In the genomic region with DNA sequence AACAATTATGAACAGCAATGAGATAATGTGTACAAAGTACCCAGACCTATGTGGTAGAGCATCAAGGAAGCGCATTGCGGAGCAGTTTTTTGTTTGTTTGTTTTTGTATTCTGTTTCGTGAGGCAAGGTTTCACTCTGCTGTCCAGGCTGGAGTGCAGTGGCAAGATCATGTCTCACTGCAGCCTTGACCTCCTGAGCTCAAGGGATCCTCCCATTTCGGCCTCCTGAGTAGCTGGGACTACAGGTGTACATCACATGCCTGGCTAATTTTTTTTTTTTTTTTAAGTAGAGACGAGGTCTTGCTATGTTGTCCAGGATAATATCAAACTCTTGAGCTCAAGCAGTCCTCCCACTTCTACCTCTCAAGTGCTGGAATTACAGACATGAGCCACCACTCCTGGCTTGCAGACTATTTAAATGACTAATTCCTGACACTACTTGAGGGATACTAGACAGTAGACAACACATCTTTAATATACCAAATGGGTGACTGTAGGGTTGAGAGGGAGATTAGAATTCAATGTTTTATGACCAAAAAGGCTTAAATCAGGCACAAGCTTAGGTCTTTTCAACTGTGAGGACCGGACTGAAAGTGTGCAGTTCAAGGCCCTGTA, we compare ENCODE assay signal across 1 cellular context.
TF ChIP-seq lines count a peak whose summit lies in the region.

No MANE protein-coding gene starts in this region.

TF ChIP-seq in H1, 55 proteins besides CTCF, POLR2A, EP300 and RAD21:
- TF ChIP-seq SP2 (IDR thresholded peaks at IDR 0.05; ENCODE audit: low read length) (no peak), KDM5A (IDR thresholded peaks at IDR 0.05; ENCODE audit: low read length) (no peak), SIN3A (conservative IDR thresholded peaks at IDR 0.05 in 1 of 2, IDR thresholded peaks at IDR 0.05 in 1 of 2; ENCODE audit: low read depth in 1 of 2, low read length in 2 of 2) (no peak), CTBP2 (IDR thresholded peaks at IDR 0.05; ENCODE audit: borderline replicate concordance, insufficient read depth, insufficient read length, low read length) (no peak), PHF8 (conservative IDR thresholded peaks at IDR 0.05; ENCODE audit: low read depth, low read length) (no peak), BACH1 (IDR thresholded peaks at IDR 0.05; ENCODE audit: low read length) (no peak), MAFK (IDR thresholded peaks at IDR 0.05; ENCODE audit: low read depth, low read length) (no peak), RXRA (IDR thresholded peaks at IDR 0.05; ENCODE audit: insufficient read depth, low read depth, low read length) (no peak), RNF2 (IDR thresholded peaks at IDR 0.05; ENCODE audit: borderline replicate concordance, low read depth, low read length, missing control alignments, poor library complexity, severe bottlenecking) (no peak), SP1 (IDR thresholded peaks at IDR 0.05; ENCODE audit: low read depth, low read length) (no peak), CREB1 (IDR thresholded peaks at IDR 0.05) (no peak), CHD7 (IDR thresholded peaks at IDR 0.05; ENCODE audit: insufficient replicate concordance, low read length) (no peak), KDM4A (IDR thresholded peaks at IDR 0.05; ENCODE audit: low read depth, low read length, severe bottlenecking) (no peak), SRF (IDR thresholded peaks at IDR 0.05; ENCODE audit: low read depth, low read length) (no peak), SAP30 (IDR thresholded peaks at IDR 0.05; ENCODE audit: insufficient read depth, insufficient replicate concordance, low read length) (no peak), RBBP5 (IDR thresholded peaks at IDR 0.05; ENCODE audit: borderline replicate concordance, low read depth, low read length) (no peak), NRF1 (IDR thresholded peaks at IDR 0.05; ENCODE audit: low read depth, low read length) (no peak)
- TF ChIP-seq, protein P1, sequence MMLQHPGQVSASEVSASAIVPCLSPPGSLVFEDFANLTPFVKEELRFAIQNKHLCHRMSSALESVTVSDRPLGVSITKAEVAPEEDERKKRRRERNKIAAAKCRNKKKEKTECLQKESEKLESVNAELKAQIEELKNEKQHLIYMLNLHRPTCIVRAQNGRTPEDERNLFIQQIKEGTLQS (IDR thresholded peaks at IDR 0.05; ENCODE audit: insufficient read depth, low read depth, low read length), result no peak
- TF ChIP-seq, protein P2, sequence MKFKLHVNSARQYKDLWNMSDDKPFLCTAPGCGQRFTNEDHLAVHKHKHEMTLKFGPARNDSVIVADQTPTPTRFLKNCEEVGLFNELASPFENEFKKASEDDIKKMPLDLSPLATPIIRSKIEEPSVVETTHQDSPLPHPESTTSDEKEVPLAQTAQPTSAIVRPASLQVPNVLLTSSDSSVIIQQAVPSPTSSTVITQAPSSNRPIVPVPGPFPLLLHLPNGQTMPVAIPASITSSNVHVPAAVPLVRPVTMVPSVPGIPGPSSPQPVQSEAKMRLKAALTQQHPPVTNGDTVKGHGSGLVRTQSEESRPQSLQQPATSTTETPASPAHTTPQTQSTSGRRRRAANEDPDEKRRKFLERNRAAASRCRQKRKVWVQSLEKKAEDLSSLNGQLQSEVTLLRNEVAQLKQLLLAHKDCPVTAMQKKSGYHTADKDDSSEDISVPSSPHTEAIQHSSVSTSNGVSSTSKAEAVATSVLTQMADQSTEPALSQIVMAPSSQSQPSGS (IDR thresholded peaks at IDR 0.05; ENCODE audit: low read length), result no peak
